ENCODE assay signal across 9 cellular contexts in genomic region chrX:51420610-51421009, GRCh38.
DNase-seq lines count a peak whose midpoint lies in the region; TF ChIP-seq lines count a peak whose summit lies in the region.
"Had no signal": no experiment of that assay in that cellular context is flagged by ENCODE, and none has a peak within 500 bp of the region (broad histone marks: within the 10 kb centered on the region; RNA-seq: fewer than 3 reads in every experiment).

No MANE protein-coding gene starts in this region.

- H4K20me1 ChIP-seq in fibroblast of lung (ENCODE audit: control insufficient read depth, extremely low read depth, insufficient read depth, low read length) = no peaks in the 10 kb centered on the region

- no peak overlapping the region for H3K4me2 ChIP-seq in fibroblast of lung (ENCODE audit: extremely low read depth, insufficient read depth, low read length)

- no peak overlapping the region for H3K4me3 Mint-ChIP-seq in HFFc6
- H3K4me3 Mint-ChIP-seq in T-helper 2 cell treated with Interferon-gamma antibody and Interleukin-4, amounts not matched to agents 5 μg/mL and 100 μg/mL, for 36 hours = no peak overlapping the region
- H3K4me3 Mint-ChIP-seq: dendritic cell treated with granulocyte-macrophage colony-stimulating factor and Interleukin-4, amounts not matched to agents 40 ng/mL and 50 ng/mL, for 4 days had no signal

- H2AFZ ChIP-seq in fibroblast of lung (ENCODE audit: low read length) = no peak overlapping the region

- no peak overlapping the region for H3K27ac Mint-ChIP-seq in HFFc6
- no peak overlapping the region for H3K27ac Mint-ChIP-seq in T-helper 2 cell treated with Interferon-gamma antibody and Interleukin-4, amounts not matched to agents 5 μg/mL and 100 μg/mL, for 36 hours
- H3K27ac Mint-ChIP-seq: dendritic cell treated with granulocyte-macrophage colony-stimulating factor and Interleukin-4, amounts not matched to agents 40 ng/mL and 50 ng/mL, for 4 days had no signal

- H3K9ac ChIP-seq in fibroblast of lung (ENCODE audit: insufficient read depth, low read length) = no peak overlapping the region

- H3K27me3 Mint-ChIP-seq in HFFc6 (ENCODE audit: insufficient read depth) = no peaks in the 10 kb centered on the region
- no peaks in the 10 kb centered on the region for H3K27me3 Mint-ChIP-seq in T-helper 2 cell treated with Interferon-gamma antibody and Interleukin-4, amounts not matched to agents 5 μg/mL and 100 μg/mL, for 36 hours (ENCODE audit: low read depth)
- H3K27me3 Mint-ChIP-seq: dendritic cell treated with granulocyte-macrophage colony-stimulating factor and Interleukin-4, amounts not matched to agents 40 ng/mL and 50 ng/mL, for 4 days had no signal

- no peaks in the 10 kb centered on the region for H3K36me3 ChIP-seq in fibroblast of lung (ENCODE audit: control insufficient read depth, insufficient read depth, low read length)

- H3K27ac ChIP-seq in fibroblast of lung (ENCODE audit: insufficient read depth, low read length) = no peak overlapping the region

- no peaks in the 10 kb centered on the region for H3K4me1 Mint-ChIP-seq in HFFc6 (ENCODE audit: low read depth)
- no peaks in the 10 kb centered on the region for H3K4me1 Mint-ChIP-seq in T-helper 2 cell treated with Interferon-gamma antibody and Interleukin-4, amounts not matched to agents 5 μg/mL and 100 μg/mL, for 36 hours (ENCODE audit: low read depth)

- no peaks in the 10 kb centered on the region for H3K9me3 Mint-ChIP-seq in HFFc6
- no peaks in the 10 kb centered on the region for H3K9me3 Mint-ChIP-seq in T-helper 2 cell treated with Interferon-gamma antibody and Interleukin-4, amounts not matched to agents 5 μg/mL and 100 μg/mL, for 36 hours
- H3K9me3 Mint-ChIP-seq: dendritic cell treated with granulocyte-macrophage colony-stimulating factor and Interleukin-4, amounts not matched to agents 40 ng/mL and 50 ng/mL, for 4 days had no signal

- TF ChIP-seq CTCF in HFFc6 (IDR thresholded peaks at IDR 0.05) (peak; percentile 82), fibroblast of lung (conservative IDR thresholded peaks at IDR 0.05 in 1 of 2, IDR thresholded peaks at IDR 0.05 in 1 of 2; ENCODE audit: low read depth in 1 of 2, low read length in 2 of 2) (peak; percentile 57)

- H3K4me3 ChIP-seq in fibroblast of lung (replicated peaks in 1 of 4; ENCODE audit: control extremely low read depth in 1 of 4, insufficient read depth in 1 of 4, low read depth in 3 of 4, low read length in 4 of 4) = no peak overlapping the region

- no peaks in the 10 kb centered on the region for H3K79me2 ChIP-seq in fibroblast of lung (ENCODE audit: control insufficient read depth, insufficient read depth, low read length)

- no peaks in the 10 kb centered on the region for H3K9me3 ChIP-seq in fibroblast of lung (ENCODE audit: control insufficient read depth, insufficient read depth, low read depth, low read length)

- H3K27me3 ChIP-seq in fibroblast of lung (ENCODE audit: control insufficient read depth, insufficient read depth, low read length) = no peaks in the 10 kb centered on the region

- H3K4me1 ChIP-seq in fibroblast of lung (ENCODE audit: control insufficient read depth, extremely low read depth, insufficient read depth, low read length) = no peaks in the 10 kb centered on the region

- peak; percentile 11 to 43 for DNase-seq in activated CD4-positive, alpha-beta T cell treated with anti-CD3 and anti-CD28 coated beads for 4 hours
- no peak for DNase-seq in activated CD4-positive, alpha-beta T cell treated with anti-CD3 and anti-CD28 coated beads for 1 hour
- peak; percentile 12 for DNase-seq in HFFc6
- peak; percentile 4 for DNase-seq in T-helper 2 cell treated with Interferon-gamma antibody and Interleukin-4, amounts not matched to agents 5 μg/mL and 100 μg/mL, for 36 hours (ENCODE audit: low spot score)
- peak; percentile 26 to 58 for DNase-seq in fibroblast of lung (ENCODE audit: low read depth in 2 of 2)
- peak; percentile 23 for DNase-seq in renal cortical epithelial cell (ENCODE audit: low read depth)
- DNase-seq in GF-D8 (lab: John Stamatoyannopoulos, UW) = no peak
- DNase-seq in NK-92 (lab: John Stamatoyannopoulos, UW; ENCODE audit: unreplicated experiment) = no peak

- no peaks in the 10 kb centered on the region for H3K36me3 Mint-ChIP-seq in HFFc6 (ENCODE audit: low read depth)
- no peaks in the 10 kb centered on the region for H3K36me3 Mint-ChIP-seq in T-helper 2 cell treated with Interferon-gamma antibody and Interleukin-4, amounts not matched to agents 5 μg/mL and 100 μg/mL, for 36 hours (ENCODE audit: low read depth)

Comparison
In these comparisons a context has a peak if more than half of its experiments do, and no peak if none do; other contexts are left out.
1. DNase-seq: peak in activated CD4-positive, alpha-beta T cell treated with anti-CD3 and anti-CD28 coated beads for 4 hours (2 of 2), HFFc6 (single experiment), T-helper 2 cell treated with Interferon-gamma antibody and Interleukin-4, amounts not matched to agents 5 μg/mL and 100 μg/mL, for 36 hours (single experiment), fibroblast of lung (2 of 2) and renal cortical epithelial cell (single experiment); none in activated CD4-positive, alpha-beta T cell treated with anti-CD3 and anti-CD28 coated beads for 1 hour (single experiment), GF-D8 (single experiment) and NK-92 (single experiment).